ENCODE assay signal across 1 cellular context in the genomic region with DNA sequence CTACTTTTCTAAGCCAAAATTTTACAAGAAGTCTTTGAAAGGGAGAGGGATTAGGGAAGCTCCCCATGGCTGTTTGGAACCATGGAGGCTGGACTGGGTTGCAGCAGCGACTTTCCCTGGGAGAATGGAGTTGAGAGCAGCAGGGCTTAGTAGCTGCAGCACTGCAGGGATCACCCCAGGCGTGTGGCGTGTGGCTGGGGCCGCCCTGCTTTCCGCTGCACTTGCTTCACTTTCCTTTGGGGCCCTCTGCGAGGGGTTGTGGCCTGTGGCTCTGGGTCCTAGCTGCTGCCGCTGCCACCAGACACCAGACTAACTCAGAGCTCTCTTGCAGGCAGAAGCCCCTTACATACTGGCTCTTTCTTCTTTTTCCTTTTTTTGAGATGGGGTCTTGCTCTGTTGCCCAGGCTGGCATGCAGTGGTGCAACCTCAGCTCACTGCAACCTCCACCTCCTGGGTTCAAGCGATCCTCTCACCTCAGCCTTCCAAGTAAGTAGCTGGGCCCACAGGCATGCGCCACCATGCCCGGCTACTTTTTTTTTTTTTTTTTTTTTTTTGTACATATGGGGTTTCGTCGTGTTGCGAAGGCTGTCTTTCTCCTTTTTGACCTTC.
TF ChIP-seq lines count a peak whose summit lies in the region.

No MANE protein-coding gene starts in this region.

TF ChIP-seq in H1, 55 proteins besides CTCF, POLR2A, EP300 and RAD21:
- TF ChIP-seq TCF12 (IDR thresholded peaks at IDR 0.05; ENCODE audit: low read depth, low read length), result no peak
- no peak for TF ChIP-seq RXRA (IDR thresholded peaks at IDR 0.05; ENCODE audit: insufficient read depth, low read depth, low read length)
- no peak for TF ChIP-seq EZH2 (IDR thresholded peaks at IDR 0.05; ENCODE audit: low read depth, low read length, severe bottlenecking)
- TF ChIP-seq BRCA1 (IDR thresholded peaks at IDR 0.05; ENCODE audit: low read depth, low read length), result no peak
- TF ChIP-seq NRF1 (IDR thresholded peaks at IDR 0.05; ENCODE audit: low read depth, low read length), result no peak
